ENCODE assay signal across 11 cellular contexts in genomic region chr6:140346461-140346860, GRCh38.
A peak's percentile ranks its signal among the peaks of the same experiment; 100 is the strongest.
DNase-seq lines count a peak whose midpoint lies in the region; ATAC-seq and TF ChIP-seq lines count a peak whose summit lies in the region.
"Had no signal": no experiment of that assay in that cellular context is flagged by ENCODE, and none has a peak within 500 bp of the region (broad histone marks: within the 10 kb centered on the region; RNA-seq: fewer than 3 reads in every experiment).

No MANE protein-coding gene starts in this region.

- no peaks in the 10 kb centered on the region for H3K9me3 Mint-ChIP-seq in brain
- H3K9me3 Mint-ChIP-seq in endodermal cell: no peaks in the 10 kb centered on the region

- peaks cover 33% of the 10 kb centered on the region for H3K4me1 Mint-ChIP-seq in brain
- H3K4me1 Mint-ChIP-seq in endodermal cell: peaks cover 6% of the 10 kb centered on the region

- H3K27me3 ChIP-seq in right cardiac atrium (ENCODE audit: control insufficient read depth, insufficient read depth): no peaks in the 10 kb centered on the region
- H3K27me3 ChIP-seq in skeletal muscle satellite cell (ENCODE audit: control insufficient read depth, insufficient read depth, low read length): no peaks in the 10 kb centered on the region
- H3K27me3 ChIP-seq in endodermal cell (ENCODE audit: control insufficient read depth, insufficient read depth, low read length, poor library complexity, severe bottlenecking): no peaks in the 10 kb centered on the region

- peaks cover 2% of the 10 kb centered on the region for H3K4me1 ChIP-seq in right cardiac atrium (ENCODE audit: control insufficient read depth, insufficient read depth, low read length)
- H3K4me1 ChIP-seq in skeletal muscle satellite cell (ENCODE audit: control insufficient read depth, insufficient read depth, low read length): peaks cover 34% of the 10 kb centered on the region
- H3K4me1 ChIP-seq in endodermal cell (ENCODE audit: control insufficient read depth, insufficient read depth, low read length): no peaks in the 10 kb centered on the region

- H3K36me3 Mint-ChIP-seq in brain: no peaks in the 10 kb centered on the region
- H3K36me3 Mint-ChIP-seq in endodermal cell (ENCODE audit: low read depth): no peaks in the 10 kb centered on the region

- H3K27ac Mint-ChIP-seq in brain: peak overlapping the region in 3 of 5 experiments; percentile 4 to 63 (median 16)
- no peak overlapping the region for H3K27ac Mint-ChIP-seq in endodermal cell

- peak overlapping the region; percentile 67 for H3K9ac ChIP-seq in skeletal muscle satellite cell (ENCODE audit: low read depth, low read length)
- no peak overlapping the region for H3K9ac ChIP-seq in endodermal cell (ENCODE audit: extremely low read depth, low read length, poor library complexity, severe bottlenecking)

- no peak overlapping the region for H3K4me3 ChIP-seq in right cardiac atrium (ENCODE audit: low read length)
- H3K4me3 ChIP-seq in skeletal muscle satellite cell (ENCODE audit: low read length): no peak overlapping the region
- no peak overlapping the region for H3K4me3 ChIP-seq in endodermal cell (ENCODE audit: low read length)
- H3K4me3 ChIP-seq: skin epidermis had no signal

- H3K36me3 ChIP-seq in skeletal muscle satellite cell (ENCODE audit: insufficient read depth, low read length) (no peaks in the 10 kb centered on the region), endodermal cell (ENCODE audit: control insufficient read depth, insufficient read depth, low read length) (no peaks in the 10 kb centered on the region)

- no peaks in the 10 kb centered on the region for H3K27me3 Mint-ChIP-seq in brain
- no peaks in the 10 kb centered on the region for H3K27me3 Mint-ChIP-seq in endodermal cell (ENCODE audit: insufficient read depth)

- H3K27ac ChIP-seq in right cardiac atrium (ENCODE audit: low read length) (peak overlapping the region; percentile 39), endodermal cell (ENCODE audit: low read depth, low read length) (no peak overlapping the region)
- H3K27ac ChIP-seq: skin epidermis had no signal

- ATAC-seq in right cardiac atrium (peak in 1 of 2 donors; percentile 56), GM18867 (IDR thresholded peaks at IDR 0.05; ENCODE audit: unreplicated experiment) (no peak), GM21515 (IDR thresholded peaks at IDR 0.05; ENCODE audit: unreplicated experiment) (no peak)

- DNase-seq in LHCN-M2 (ENCODE audit: low read depth): peak; percentile 72
- no peak for DNase-seq in right cardiac atrium
- DNase-seq in endodermal cell: no peak
- DNase-seq: COR-L47, NCI-H1048, NCI-H526 treated with DMSO at 0.1 percent for 48 hours had no signal

- H3K9me3 ChIP-seq in right cardiac atrium (ENCODE audit: control insufficient read depth, low read length) (no peaks in the 10 kb centered on the region), skeletal muscle satellite cell (replicated peaks; ENCODE audit: low read length) (no peaks in the 10 kb centered on the region), endodermal cell (ENCODE audit: control insufficient read depth, low read length) (no peaks in the 10 kb centered on the region)

- H3K4me3 Mint-ChIP-seq in brain (no peak overlapping the region), endodermal cell (no peak overlapping the region)

- 51% methylated on average over 4 of the region's 4 CpGs for WGBS in right cardiac atrium
- WGBS in endodermal cell (ENCODE audit: insufficient coverage in 1 of 2, insufficient read length in 1 of 2), 2 experiments: 92 to 94% methylated on average over 4 of the region's 4 CpGs

- intact Hi-C loops in right cardiac atrium (cut with DNase I): no loop called here

- H3K4me2 ChIP-seq in skeletal muscle satellite cell (ENCODE audit: low read length): no peak overlapping the region

- TF ChIP-seq CTCF in brain (conservative IDR thresholded peaks at IDR 0.05): no peak
- no peak for TF ChIP-seq CTCF in endodermal cell (conservative IDR thresholded peaks at IDR 0.05)
